Comparison of ENCODE assay signal across 17 cellular contexts in genomic region chr15:90227336-90227735, GRCh38. TPM values are rescaled to one million over a fixed set of nuclear protein-coding genes. Genes with fewer than 3 reads are reported as not detected.
DNase-seq lines count a peak whose midpoint lies in the region; ATAC-seq and TF ChIP-seq lines count a peak whose summit lies in the region.
"Had no signal": no experiment of that assay in that cellular context is flagged by ENCODE, and none has a peak within 500 bp of the region (broad histone marks: within the 10 kb centered on the region; RNA-seq: fewer than 3 reads in every experiment).

No MANE protein-coding gene starts in this region.

- TF ChIP-seq POLR2A in prostate gland (IDR thresholded peaks at IDR 0.05) = no peak

- no TSS peak for BruUV-seq in Panc1 (replicated peaks; lab: Mats Ljungman, UMichigan)

- H3K4me3 ChIP-seq in Panc1 (ENCODE audit: low read depth in 2 of 2, low read length in 2 of 2) (no peak overlapping the region), prostate gland (no peak overlapping the region)
- H3K4me3 ChIP-seq in naive thymus-derived CD4-positive, alpha-beta T cell (ENCODE audit: low read length) = no peak overlapping the region
- H3K4me3 ChIP-seq: BLaER1 treated with 17β-estradiol and CSF1 and Interleukin-3, amounts not matched to agents 10 nM and 100 nM had no signal

- H3K9me3 Mint-ChIP-seq in activated T-cell treated with anti-CD3 and anti-CD28 coated beads, Interleukin-2, amount 50 U/mL, for 24 hours = no peaks in the 10 kb centered on the region
- peaks cover 0 to 1% (median 0%) of the 10 kb centered on the region in 11 donors for H3K9me3 Mint-ChIP-seq in naive thymus-derived CD4-positive, alpha-beta T cell
- H3K9me3 Mint-ChIP-seq in stimulated activated naive B cell treated with anti-CD40 and anti-IgM and Interleukin-4, amounts not matched to agents 10 μg/mL and 1 μg/mL and 100 μg/mL, for 72 hours = no peaks in the 10 kb centered on the region
- H3K9me3 Mint-ChIP-seq: CD4-positive, CD25-positive, alpha-beta regulatory T cell; IgD-negative memory B cell had no signal

- H3K27me3 Mint-ChIP-seq in activated T-cell treated with anti-CD3 and anti-CD28 coated beads, Interleukin-2, amount 50 U/mL, for 24 hours = no peaks in the 10 kb centered on the region
- no peaks in the 10 kb centered on the region for H3K27me3 Mint-ChIP-seq in naive thymus-derived CD4-positive, alpha-beta T cell
- H3K27me3 Mint-ChIP-seq in stimulated activated naive B cell treated with anti-CD40 and anti-IgM and Interleukin-4, amounts not matched to agents 10 μg/mL and 1 μg/mL and 100 μg/mL, for 72 hours = no peaks in the 10 kb centered on the region
- H3K27me3 Mint-ChIP-seq: CD4-positive, CD25-positive, alpha-beta regulatory T cell; IgD-negative memory B cell had no signal

- no peak for ATAC-seq in Panc1
- no peak for ATAC-seq in naive thymus-derived CD4-positive, alpha-beta T cell
- ATAC-seq in stimulated activated naive B cell treated with anti-CD40 and anti-IgM and Interleukin-4, amounts not matched to agents 10 μg/mL and 1 μg/mL and 100 μg/mL, for 72 hours (replicated peaks) = no peak
- ATAC-seq in GM21717 (IDR thresholded peaks at IDR 0.05; ENCODE audit: unreplicated experiment) = no peak
- ATAC-seq: HCT116 had no signal

- H3K27ac ChIP-seq in Panc1 (ENCODE audit: low read length) (peak overlapping the region; percentile 99), prostate gland (peak overlapping the region in 1 of 2 donors; percentile 2)
- H3K27ac ChIP-seq in naive thymus-derived CD4-positive, alpha-beta T cell (ENCODE audit: low read depth, low read length) = peak overlapping the region; percentile 18
- H3K27ac ChIP-seq: BLaER1 treated with 17β-estradiol and CSF1 and Interleukin-3, amounts not matched to agents 10 nM and 100 nM had no signal

- no peak for TF ChIP-seq CTCF in Panc1 (IDR thresholded peaks at IDR 0.05)
- TF ChIP-seq CTCF in prostate gland (IDR thresholded peaks at IDR 0.05) = no peak

- peaks cover 70% of the 10 kb centered on the region for H3K36me3 Mint-ChIP-seq in activated T-cell treated with anti-CD3 and anti-CD28 coated beads, Interleukin-2, amount 50 U/mL, for 24 hours (ENCODE audit: low read depth)
- peaks cover 0 to 27% (median 16%) of the 10 kb centered on the region in 5 donors for H3K36me3 Mint-ChIP-seq in naive thymus-derived CD4-positive, alpha-beta T cell
- H3K36me3 Mint-ChIP-seq in stimulated activated naive B cell treated with anti-CD40 and anti-IgM and Interleukin-4, amounts not matched to agents 10 μg/mL and 1 μg/mL and 100 μg/mL, for 72 hours = peaks cover 33 to 63% of the 10 kb centered on the region in 2 donors

- CTCF ChIA-PET in Panc1 (lab: Charles Lee) = no interaction called here
- CTCF ChIA-PET in naive thymus-derived CD4-positive, alpha-beta T cell (lab: Charles Lee) = interaction anchor here (1.3 kb wide), 1 partner anchor 84 kb away, joined by 3 read pairs; no protein-coding TSS in a partner anchor

- H3K27me3 ChIP-seq in Panc1 (ENCODE audit: control insufficient read depth, insufficient read depth, low read length) (no peaks in the 10 kb centered on the region), prostate gland (replicated peaks; ENCODE audit: insufficient read depth) (no peaks in the 10 kb centered on the region)
- H3K27me3 ChIP-seq in naive thymus-derived CD4-positive, alpha-beta T cell (ENCODE audit: control insufficient read depth in 2 of 2, insufficient read depth in 2 of 2, low read length in 2 of 2) = no peaks in the 10 kb centered on the region
- H3K27me3 ChIP-seq: BLaER1 treated with 17β-estradiol and CSF1 and Interleukin-3, amounts not matched to agents 10 nM and 100 nM had no signal

- no peak overlapping the region for H3K4me3 Mint-ChIP-seq in activated T-cell treated with anti-CD3 and anti-CD28 coated beads, Interleukin-2, amount 50 U/mL, for 24 hours
- no peak overlapping the region for H3K4me3 Mint-ChIP-seq in naive thymus-derived CD4-positive, alpha-beta T cell
- H3K4me3 Mint-ChIP-seq in stimulated activated naive B cell treated with anti-CD40 and anti-IgM and Interleukin-4, amounts not matched to agents 10 μg/mL and 1 μg/mL and 100 μg/mL, for 72 hours = no peak overlapping the region
- H3K4me3 Mint-ChIP-seq: IgD-negative memory B cell had no signal

- no peak for DNase-seq in activated T-cell treated with anti-CD3 and anti-CD28 coated beads, Interleukin-2, amount 50 U/mL, for 24 hours
- no peak for DNase-seq in activated T-cell treated with anti-CD3 and anti-CD28 coated beads for 4 hours
- DNase-seq in Panc1 (ENCODE audit: low read depth, low spot score) = no peak
- DNase-seq in naive thymus-derived CD4-positive, alpha-beta T cell = no peak
- no peak for DNase-seq in stimulated activated naive B cell treated with anti-CD40 and anti-IgM and Interleukin-4, amounts not matched to agents 10 μg/mL and 1 μg/mL and 100 μg/mL, for 72 hours
- no peak for DNase-seq in prostate gland (ENCODE audit: low spot score)
- no peak for DNase-seq in NCI-H510A treated with DMSO at 0.1 percent for 48 hours (lab: John Stamatoyannopoulos, UW)
- DNase-seq: 8988T; AML-193; CD4-positive, CD25-positive, alpha-beta regulatory T cell; COR-L47; DND-41; GDM1 had no signal

- peaks cover 34% of the 10 kb centered on the region for H3K4me1 Mint-ChIP-seq in activated T-cell treated with anti-CD3 and anti-CD28 coated beads, Interleukin-2, amount 50 U/mL, for 24 hours (ENCODE audit: low read depth)
- H3K4me1 Mint-ChIP-seq in naive thymus-derived CD4-positive, alpha-beta T cell = peaks cover 24 to 39% (median 34%) of the 10 kb centered on the region in 7 donors
- H3K4me1 Mint-ChIP-seq in stimulated activated naive B cell treated with anti-CD40 and anti-IgM and Interleukin-4, amounts not matched to agents 10 μg/mL and 1 μg/mL and 100 μg/mL, for 72 hours = peaks cover 26 to 30% of the 10 kb centered on the region in 2 donors

- H3K27ac Mint-ChIP-seq in activated T-cell treated with anti-CD3 and anti-CD28 coated beads, Interleukin-2, amount 50 U/mL, for 24 hours = peak overlapping the region; percentile 31
- peak overlapping the region in 8 of 9 donors; percentile 6 to 68 (median 61) for H3K27ac Mint-ChIP-seq in naive thymus-derived CD4-positive, alpha-beta T cell
- H3K27ac Mint-ChIP-seq in stimulated activated naive B cell treated with anti-CD40 and anti-IgM and Interleukin-4, amounts not matched to agents 10 μg/mL and 1 μg/mL and 100 μg/mL, for 72 hours = peak overlapping the region; percentile 47
- H3K27ac Mint-ChIP-seq: CD4-positive, CD25-positive, alpha-beta regulatory T cell had no signal

- peaks cover 26% of the 10 kb centered on the region for H3K36me3 ChIP-seq in Panc1 (ENCODE audit: control insufficient read depth, insufficient read depth, low read length)
- H3K36me3 ChIP-seq in naive thymus-derived CD4-positive, alpha-beta T cell (ENCODE audit: control insufficient read depth in 2 of 3, insufficient read depth in 3 of 3, low read length in 3 of 3) = peaks cover 13 to 59% (median 23%) of the 10 kb centered on the region in 3 experiments
- peaks cover 19 to 35% of the 10 kb centered on the region in 2 donors for H3K36me3 ChIP-seq in prostate gland

- WGBS in prostate gland = 86% methylated on average over 7 of the region's 7 CpGs

- in situ Hi-C loops in Panc1 (cut with HindIII; ENCODE audit: low pct_unique_long_range_greater_than_20kb, low sequenced_read_pairs) = no loop called here

- POLR2A ChIA-PET in Panc1 (lab: Charles Lee) = interaction anchor here (0.6 to 0.7 kb wide), 2 partner anchors 55 to 65 kb away, joined by 3 to 4 read pairs; no protein-coding TSS in a partner anchor
- POLR2A ChIA-PET in naive thymus-derived CD4-positive, alpha-beta T cell (lab: Charles Lee) = interaction anchor here (0.9 to 7.8 kb wide), 2 partner anchors 24 to 51 kb away, joined by 4 to 95 read pairs; partner anchors contain the start of gene SEMA4B

- intact Hi-C loops in Panc1 (cut with micrococcal nuclease; ENCODE audit: unreplicated experiment) = no loop called here
- intact Hi-C loops in naive thymus-derived CD4-positive, alpha-beta T cell (cut with micrococcal nuclease) = no loop called here
- intact Hi-C loops in prostate gland (cut with DNase I) = no loop called here

- peaks cover 98% of the 10 kb centered on the region for H3K4me1 ChIP-seq in Panc1 (ENCODE audit: control insufficient read depth, insufficient read depth, low read length)
- H3K4me1 ChIP-seq in naive thymus-derived CD4-positive, alpha-beta T cell (ENCODE audit: control insufficient read depth in 2 of 2, insufficient read depth in 2 of 2, low read length in 2 of 2) = peaks cover 27% of the 10 kb centered on the region in 2 donors
- H3K4me1 ChIP-seq in prostate gland (replicated peaks) = peaks cover 10% of the 10 kb centered on the region

- H3K9me3 ChIP-seq in Panc1 (ENCODE audit: control insufficient read depth, insufficient read depth, low read depth, low read length) (no peaks in the 10 kb centered on the region), prostate gland (no peaks in the 10 kb centered on the region)
- no peaks in the 10 kb centered on the region for H3K9me3 ChIP-seq in naive thymus-derived CD4-positive, alpha-beta T cell (ENCODE audit: control insufficient read depth in 2 of 3, low read length in 3 of 3)
- H3K9me3 ChIP-seq: BLaER1 treated with 17β-estradiol and CSF1 and Interleukin-3, amounts not matched to agents 10 nM and 100 nM had no signal

RNA-seq across cellular contexts. Expression of gene CIB1, which starts 6.4 kb away (rescaled TPM):
- total RNA-seq in Panc1 (2021; ENCODE audit: unreplicated experiment) = 193 TPM
- polyA plus RNA-seq in Panc1 (2012; ENCODE audit: insufficient read length) = 352 TPM
- total RNA-seq in naive thymus-derived CD4-positive, alpha-beta T cell = 100 to 1,000 TPM in 3 of 5 experiments, 10 to 100 TPM in 2; 76.8 to 149 (median 127) TPM
- 100 to 1,000 TPM; 224 to 229 TPM for polyA plus RNA-seq in naive thymus-derived CD4-positive, alpha-beta T cell
- 100 to 1,000 TPM in 1 of 2 donors, 10 to 100 TPM in 1; 48.3 to 104 TPM for total RNA-seq in prostate gland

RNA-seq across cellular contexts. Expression of gene GDPGP1, which starts 6.7 kb away (rescaled TPM):
- total RNA-seq in Panc1 (2021; ENCODE audit: unreplicated experiment) = 22.8 TPM
- polyA plus RNA-seq in Panc1 (2012; ENCODE audit: insufficient read length) = 11.7 TPM
- total RNA-seq in naive thymus-derived CD4-positive, alpha-beta T cell = 10 to 100 TPM in 4 of 5 experiments, 1 to 10 TPM in 1; 7.3 to 16.3 (median 14.9) TPM
- polyA plus RNA-seq in naive thymus-derived CD4-positive, alpha-beta T cell = 1 to 10 TPM in 1 of 2 donors, under 1 TPM in 1; 0.61 to 1.2 TPM
- 10 to 100 TPM; 15.4 to 21.5 TPM for total RNA-seq in prostate gland

RNA-seq across cellular contexts. Expression of gene TTLL13, which starts 22.0 kb away (rescaled TPM):
- 0.39 TPM for total RNA-seq in Panc1 (2021; ENCODE audit: unreplicated experiment)
- 0.17 TPM for polyA plus RNA-seq in Panc1 (2012; ENCODE audit: insufficient read length)
- total RNA-seq in naive thymus-derived CD4-positive, alpha-beta T cell = 1 to 10 TPM in 1 of 5 experiments, under 1 TPM in 3, not detected in 1; 0.40 to 1.8 (median 0.63) TPM
- not detected for polyA plus RNA-seq in naive thymus-derived CD4-positive, alpha-beta T cell
- total RNA-seq in prostate gland = under 1 TPM in 1 of 2 donors, not detected in 1; 0.51 TPM

RNA-seq across cellular contexts. Expression of gene SEMA4B, which starts 26.2 kb away (rescaled TPM):
- total RNA-seq in Panc1 (2021; ENCODE audit: unreplicated experiment) (600 TPM), prostate gland (10 to 100 TPM; 96.1 to 99.6 TPM)
- 1,018 TPM for polyA plus RNA-seq in Panc1 (2012; ENCODE audit: insufficient read length)
- total RNA-seq in naive thymus-derived CD4-positive, alpha-beta T cell = 10 to 100 TPM; 15.9 to 31.0 (median 20.7) TPM
- 10 to 100 TPM in 1 of 2 donors, 1 to 10 TPM in 1; 5.6 to 11.0 TPM for polyA plus RNA-seq in naive thymus-derived CD4-positive, alpha-beta T cell

RNA-seq across cellular contexts. Expression of gene NGRN, which starts 38.1 kb away (rescaled TPM):
- total RNA-seq in Panc1 (2021; ENCODE audit: unreplicated experiment) = 137 TPM
- 85.4 TPM for polyA plus RNA-seq in Panc1 (2012; ENCODE audit: insufficient read length)
- total RNA-seq in naive thymus-derived CD4-positive, alpha-beta T cell = 10 to 100 TPM; 34.1 to 51.5 (median 48.4) TPM
- 10 to 100 TPM; 29.7 to 48.5 TPM for polyA plus RNA-seq in naive thymus-derived CD4-positive, alpha-beta T cell
- total RNA-seq in prostate gland = 100 to 1,000 TPM; 102 to 108 TPM
